In genomic region chr3:22098000-22098399, GRCh38 we compare ENCODE assay signal across 19 cellular contexts.
"Had no signal": no experiment of that assay in that cellular context is flagged by ENCODE, and none has a peak within 500 bp of the region (broad histone marks: within the 10 kb centered on the region; RNA-seq: fewer than 3 reads in every experiment).

No MANE protein-coding gene starts in this region.

- DNase-seq: activated B cell treated with CpG ODN at 0.5 μM for 24 hours; activated CD4-positive, alpha-beta memory T cell treated with anti-CD3 and anti-CD28 coated beads for 36 hours; activated CD4-positive, alpha-beta T cell treated with anti-CD3 and anti-CD28 coated beads for 48 hours; activated effector memory CD4-positive, alpha-beta T cell treated with anti-CD3 and anti-CD28 coated beads, Interleukin-2, amount 50 U/mL, for 16 hours; activated naive CD4-positive, alpha-beta T cell treated with anti-CD3 and anti-CD28 coated beads, Interleukin-2, amount 10 ng/mL, durations not matched to agents 7 days and 5 days; amygdala; heart left ventricle; islet precursor cell; left cardiac atrium; nephron progenitor cell; pancreas; right cardiac atrium; stimulated activated CD4-positive, alpha-beta T cell treated with anti-CD3 and anti-CD28 coated beads, Interleukin-12 subunit alpha, Interleukin-12 subunit beta, amount 100 ng/mL, for 4 hours; stimulated activated CD4-positive, alpha-beta T cell treated with anti-CD3 and anti-CD28 coated beads, Interleukin-4, amount 100 ng/mL, for 4 hours; substantia nigra; T-helper 9 cell; thyroid gland had no signal

- H3K27me3 ChIP-seq: heart left ventricle, pancreas, thyroid gland had no signal

- H3K36me3 ChIP-seq: heart left ventricle, pancreas, thyroid gland had no signal

- H3K27ac ChIP-seq: coronary artery, epithelial cell of prostate, heart left ventricle, pancreas, thyroid gland had no signal

- H3K9me3 ChIP-seq: heart left ventricle, pancreas, thyroid gland had no signal

- H3K4me1 ChIP-seq: heart left ventricle, pancreas, thyroid gland had no signal

- ATAC-seq: heart left ventricle, left cardiac atrium, pancreas, right cardiac atrium had no signal

- H3K4me3 ChIP-seq: coronary artery, heart left ventricle, pancreas, thyroid gland had no signal
